ENCODE assay signal across 10 cellular contexts in genomic region chr1:25890249-25891034, GRCh38. TPM values are rescaled to one million over a fixed set of nuclear protein-coding genes. Genes with fewer than 3 reads are reported as not detected.
DNase-seq lines count a peak whose midpoint lies in the region; ATAC-seq and TF ChIP-seq lines count a peak whose summit lies in the region.
"Had no signal": no experiment of that assay in that cellular context is flagged by ENCODE, and none has a peak within 500 bp of the region (broad histone marks: within the 10 kb centered on the region; RNA-seq: fewer than 3 reads in every experiment).

No MANE protein-coding gene starts in this region.

- H3K27me3 Mint-ChIP-seq in type B pancreatic cell: no peaks in the 10 kb centered on the region
- H3K27me3 Mint-ChIP-seq: stimulated activated naive CD8-positive, alpha-beta T cell treated with anti-CD3 and anti-CD28 coated beads, Interleukin-15, Interleukin-2, amounts not matched to agents 100 ng/mL and 50 ng/mL, for 24 hours had no signal

- intact Hi-C loops in body of pancreas (cut with DNase I): no loop called here
- intact Hi-C loops in left lung (cut with DNase I): no loop called here
- intact Hi-C loops in tibial artery (cut with DNase I; ENCODE audit: low total_unique reads): no loop called here

- WGBS in body of pancreas, 2 donors: 26 to 30% methylated on average over 10 of the region's 10 CpGs

- DNase-seq in body of pancreas (peak; percentile 67 to 86 (median 79)), left lung (peak in 1 of 2 donors; percentile 60), type B pancreatic cell (ENCODE audit: extremely low spot score, unreplicated experiment) (no peak), NCI-H2081 treated with DMSO at 0.1 percent for 48 hours (lab: John Stamatoyannopoulos, UW) (no peak), NCI-H1048 (lab: John Stamatoyannopoulos, UW) (no peak), tibial artery (no peak)
- DNase-seq: activated CD4-positive, alpha-beta T cell treated with anti-CD3 and anti-CD28 coated beads, Interleukin-2, amount 50 U/mL, for 48 hours; Right ventricle myocardium superior had no signal

- peak overlapping the region; percentile 73 for H3K4me3 Mint-ChIP-seq in type B pancreatic cell
- H3K4me3 Mint-ChIP-seq: stimulated activated naive CD8-positive, alpha-beta T cell treated with anti-CD3 and anti-CD28 coated beads, Interleukin-15, Interleukin-2, amounts not matched to agents 100 ng/mL and 50 ng/mL, for 24 hours had no signal

- H3K4me1 ChIP-seq in body of pancreas (peaks cover 34% of the 10 kb centered on the region), left lung (peaks cover 6 to 33% of the 10 kb centered on the region in 2 donors), tibial artery (peaks cover 0 to 25% (median 12%) of the 10 kb centered on the region in 4 donors)

- H3K4me1 Mint-ChIP-seq in type B pancreatic cell (ENCODE audit: unreplicated experiment): peaks cover 37% of the 10 kb centered on the region

- peak; percentile 77 for ATAC-seq in body of pancreas
- ATAC-seq in left lung: peak; percentile 79

- H3K27ac Mint-ChIP-seq in type B pancreatic cell: peak overlapping the region; percentile 98
- H3K27ac Mint-ChIP-seq: stimulated activated naive CD8-positive, alpha-beta T cell treated with anti-CD3 and anti-CD28 coated beads, Interleukin-15, Interleukin-2, amounts not matched to agents 100 ng/mL and 50 ng/mL, for 24 hours had no signal

- peak in 2 of 3 donors; percentile 41 to 46 for TF ChIP-seq POLR2A in body of pancreas (IDR thresholded peaks at IDR 0.05)

- TF ChIP-seq CTCF in body of pancreas (IDR thresholded peaks at IDR 0.05): peak in 3 of 7 experiments; percentile 3 to 19 (median 6)
- no peak for TF ChIP-seq CTCF in left lung (IDR thresholded peaks at IDR 0.05)
- TF ChIP-seq CTCF in type B pancreatic cell (conservative IDR thresholded peaks at IDR 0.05): no peak
- no peak for TF ChIP-seq CTCF in tibial artery (IDR thresholded peaks at IDR 0.05)

- no peak for TF ChIP-seq RAD21 in Ishikawa (IDR thresholded peaks at IDR 0.05; ENCODE audit: low read depth)

- TF ChIP-seq EP300 in Ishikawa (IDR thresholded peaks at IDR 0.05; ENCODE audit: borderline replicate concordance): peak; percentile 77

- H3K27me3 ChIP-seq in body of pancreas (no peaks in the 10 kb centered on the region), left lung (no peaks in the 10 kb centered on the region), tibial artery (no peaks in the 10 kb centered on the region)

- H3K4me3 ChIP-seq in body of pancreas (no peak overlapping the region), left lung (no peak overlapping the region), tibial artery (no peak overlapping the region)

- H3K36me3 ChIP-seq in body of pancreas (replicated peaks in 1 of 2; ENCODE audit: insufficient read depth in 1 of 2, low read depth in 2 of 2) (no peaks in the 10 kb centered on the region), left lung (no peaks in the 10 kb centered on the region), tibial artery (no peaks in the 10 kb centered on the region)

- H3K9me3 Mint-ChIP-seq in type B pancreatic cell: peaks cover 4% of the 10 kb centered on the region
- H3K9me3 Mint-ChIP-seq: stimulated activated naive CD8-positive, alpha-beta T cell treated with anti-CD3 and anti-CD28 coated beads, Interleukin-15, Interleukin-2, amounts not matched to agents 100 ng/mL and 50 ng/mL, for 24 hours had no signal

- peak overlapping the region; percentile 70 to 88 (median 86) for H3K27ac ChIP-seq in body of pancreas
- peak overlapping the region; percentile 43 to 53 for H3K27ac ChIP-seq in left lung
- H3K27ac ChIP-seq in tibial artery: no peak overlapping the region

- peaks cover 4% of the 10 kb centered on the region for H3K36me3 Mint-ChIP-seq in type B pancreatic cell

- H3K9me3 ChIP-seq in body of pancreas: no peaks in the 10 kb centered on the region
- H3K9me3 ChIP-seq in left lung: no peaks in the 10 kb centered on the region
- no peaks in the 10 kb centered on the region for H3K9me3 ChIP-seq in tibial artery

TF ChIP-seq in Ishikawa, 13 proteins besides CTCF, POLR2A, EP300 and RAD21:
- TF ChIP-seq YY1 (IDR thresholded peaks at IDR 0.05; ENCODE audit: low read depth) (peak; percentile 84), NFIC (IDR thresholded peaks at IDR 0.05) (peak; percentile 60; the same call in 1 of the 2 replicates), TEAD4 (IDR thresholded peaks at IDR 0.05) (peak; percentile 90), CREB1 (IDR thresholded peaks at IDR 0.05; ENCODE audit: low read depth) (no peak), ZBTB7A (IDR thresholded peaks at IDR 0.05; ENCODE audit: low read depth) (no peak), TCF12 (IDR thresholded peaks at IDR 0.05; ENCODE audit: low read depth) (peak; percentile 74; the same call in 1 of the 2 replicates), REST (IDR thresholded peaks at IDR 0.05; ENCODE audit: low read depth) (no peak), TAF1 (IDR thresholded peaks at IDR 0.05; ENCODE audit: low read depth) (no peak), FOXM1 (IDR thresholded peaks at IDR 0.05; ENCODE audit: borderline replicate concordance, low read depth) (no peak)

RNA-seq across cellular contexts. Expression of gene PAQR7, which starts 14.9 kb away (rescaled TPM):
- total RNA-seq in body of pancreas: 1 to 10 TPM; 3.0 to 4.4 TPM
- total RNA-seq in left lung: 10 to 100 TPM; 11.3 to 15.9 TPM
- total RNA-seq in type B pancreatic cell (ENCODE audit: low replicate concordance): 24.3 and 41.0 TPM in 2 replicates

RNA-seq across cellular contexts. Expression of gene STMN1, which starts 15.8 kb away (rescaled TPM):
- total RNA-seq in body of pancreas (10 to 100 TPM in 1 of 2 donors, 1 to 10 TPM in 1; 6.3 to 11.4 TPM), left lung (100 to 1,000 TPM in 1 of 2 donors, 10 to 100 TPM in 1; 50.7 to 126 TPM), type B pancreatic cell (ENCODE audit: low replicate concordance) (219 and 591 TPM in 2 replicates)

RNA-seq across cellular contexts. Expression of gene AUNIP, which starts 31.2 kb away (rescaled TPM):
- total RNA-seq in body of pancreas (not detected), left lung (1 to 10 TPM in 1 of 2 donors, under 1 TPM in 1; 0.97 to 1.2 TPM), type B pancreatic cell (ENCODE audit: low replicate concordance) (3.7 and 7.2 TPM in 2 replicates)

Comparison
In these comparisons a context has a peak if more than half of its experiments do, and no peak if none do; other contexts are left out.
1. DNase-seq: peak in body of pancreas (4 of 4); none in type B pancreatic cell (single experiment), NCI-H2081 treated with DMSO at 0.1 percent for 48 hours (single experiment), NCI-H1048 (single experiment) and tibial artery (0 of 2).
2. H3K27ac ChIP-seq: peak in body of pancreas (4 of 4) and left lung (2 of 2); none in tibial artery (0 of 2).
3. RNA of gene STMN1, which starts 15.8 kb away (total RNA-seq): 219 to 591 TPM in type B pancreatic cell and 50.7 to 126 TPM in left lung; 6.3 to 11.4 TPM in body of pancreas; every median in the first group is over 4 times any median in the second.